Comparison of ENCODE assay signal across 15 cellular contexts in genomic region chr3:156711113-156711512, GRCh38.
"Had no signal": no experiment of that assay in that cellular context is flagged by ENCODE, and none has a peak within 500 bp of the region (broad histone marks: within the 10 kb centered on the region; RNA-seq: fewer than 3 reads in every experiment).

No MANE protein-coding gene starts in this region.

- H3K9me3 Mint-ChIP-seq: activated naive CD4-positive, alpha-beta T cell treated with anti-CD3 and anti-CD28 coated beads, Interleukin-2, amount 50 U/mL, for 24 hours; neural crest cell had no signal

- DNase-seq: activated CD4-positive, alpha-beta T cell treated with anti-CD3 and anti-CD28 coated beads, Interleukin-2, amount 50 U/mL, for 1 hour; activated CD4-positive, CD25-positive, alpha-beta regulatory T cell; activated effector memory CD4-positive, alpha-beta T cell treated with Interleukin-2 at 50 U/mL for 16 hours; amniotic stem cell; brain microvascular endothelial cell; cerebellar nuclear complex; dermis blood vessel endothelial cell; left ventricle myocardium superior; ovary; retina; stimulated activated CD4-positive, alpha-beta T cell treated with anti-CD3 and anti-CD28 coated beads, Interleukin-4, amount 100 ng/mL, for 1 hour; T-helper 2 cell; uterus had no signal

- H3K27me3 Mint-ChIP-seq: activated naive CD4-positive, alpha-beta T cell treated with anti-CD3 and anti-CD28 coated beads, Interleukin-2, amount 50 U/mL, for 24 hours had no signal

- H3K4me3 Mint-ChIP-seq: activated naive CD4-positive, alpha-beta T cell treated with anti-CD3 and anti-CD28 coated beads, Interleukin-2, amount 50 U/mL, for 24 hours; neural crest cell had no signal

- H3K27ac Mint-ChIP-seq: activated naive CD4-positive, alpha-beta T cell treated with anti-CD3 and anti-CD28 coated beads, Interleukin-2, amount 50 U/mL, for 24 hours had no signal

- ATAC-seq: left ventricle myocardium superior had no signal

- H3K4me1 Mint-ChIP-seq: neural crest cell had no signal
